20 cellular contexts compared by ENCODE assay signal in genomic region chr16:78212674-78213073, GRCh38.
"Had no signal": no experiment of that assay in that cellular context is flagged by ENCODE, and none has a peak within 500 bp of the region (broad histone marks: within the 10 kb centered on the region; RNA-seq: fewer than 3 reads in every experiment).

No MANE protein-coding gene starts in this region.

- H3K9me3 ChIP-seq: colonic mucosa, esophagus squamous epithelium, ovary, suprapubic skin, thyroid gland, upper lobe of right lung had no signal

- H3K27ac Mint-ChIP-seq: natural killer cell treated with Interleukin-12 subunit alpha and Interleukin-12 subunit beta and Interleukin-15 and Interleukin-18, amount 100 ng/mL, for 72 hours; stimulated activated effector memory CD8-positive, alpha-beta T cell treated with anti-CD3 and anti-CD28 coated beads, Interleukin-12 subunit alpha, Interleukin-12 subunit beta, amount 100 ng/mL, for 72 hours had no signal

- H3K36me3 ChIP-seq: colonic mucosa, esophagus squamous epithelium, neural progenitor cell, ovary, suprapubic skin, thyroid gland, upper lobe of right lung had no signal

- FAIRE-seq: endothelial cell of umbilical vein had no signal

- H3K4me2 ChIP-seq: neural progenitor cell had no signal

- ATAC-seq: natural killer cell treated with Interleukin-12 subunit alpha and Interleukin-12 subunit beta and Interleukin-15 and Interleukin-18, amount 100 ng/mL, for 72 hours; right cardiac atrium; stimulated activated effector memory CD8-positive, alpha-beta T cell treated with anti-CD3 and anti-CD28 coated beads, Interleukin-12 subunit alpha, Interleukin-12 subunit beta, amount 100 ng/mL, for 72 hours; stimulated activated naive CD8-positive, alpha-beta T cell treated with anti-CD3 and anti-CD28 coated beads, Interleukin-15, Interleukin-2, amounts not matched to agents 100 U/mL and 50 U/mL, for 24 hours had no signal

- H3K4me3 ChIP-seq: colonic mucosa, esophagus squamous epithelium, neural progenitor cell, ovary, suprapubic skin, thyroid gland, upper lobe of right lung had no signal

- H3K9me3 Mint-ChIP-seq: natural killer cell treated with Interleukin-12 subunit alpha and Interleukin-12 subunit beta and Interleukin-15 and Interleukin-18, amount 100 ng/mL, for 72 hours; neural progenitor cell; stimulated activated effector memory CD8-positive, alpha-beta T cell treated with anti-CD3 and anti-CD28 coated beads, Interleukin-12 subunit alpha, Interleukin-12 subunit beta, amount 100 ng/mL, for 72 hours had no signal

- H3K36me3 Mint-ChIP-seq: natural killer cell treated with Interleukin-12 subunit alpha and Interleukin-12 subunit beta and Interleukin-15 and Interleukin-18, amount 100 ng/mL, for 72 hours; neural progenitor cell; stimulated activated effector memory CD8-positive, alpha-beta T cell treated with anti-CD3 and anti-CD28 coated beads, Interleukin-12 subunit alpha, Interleukin-12 subunit beta, amount 100 ng/mL, for 72 hours had no signal

- H3K4me3 Mint-ChIP-seq: natural killer cell treated with Interleukin-12 subunit alpha and Interleukin-12 subunit beta and Interleukin-15 and Interleukin-18, amount 100 ng/mL, for 72 hours; neural progenitor cell; stimulated activated effector memory CD8-positive, alpha-beta T cell treated with anti-CD3 and anti-CD28 coated beads, Interleukin-12 subunit alpha, Interleukin-12 subunit beta, amount 100 ng/mL, for 72 hours had no signal

- H3K4me1 ChIP-seq: colonic mucosa had no signal

- H3K27ac ChIP-seq: colonic mucosa, neural progenitor cell, ovary, suprapubic skin, thyroid gland had no signal

- H2AFZ ChIP-seq: neural progenitor cell had no signal

- H3K27me3 Mint-ChIP-seq: natural killer cell treated with Interleukin-12 subunit alpha and Interleukin-12 subunit beta and Interleukin-15 and Interleukin-18, amount 100 ng/mL, for 72 hours; progenitor cell of endocrine pancreas had no signal

- DNase-seq: colonic mucosa; dermis blood vessel endothelial cell; esophagus squamous epithelium; foreskin fibroblast; mesenchymal stem cell; midbrain; nucleus accumbens; ovary; right cardiac atrium; stimulated activated CD4-positive, alpha-beta T cell treated with anti-CD3 and anti-CD28 coated beads, Interleukin-4, amount 100 ng/mL, for 1 hour; stimulated activated CD8-positive, alpha-beta memory T cell treated with anti-CD3 and anti-CD28 coated beads, Interleukin-4, amount 100 ng/mL, for 48 hours; stimulated activated naive CD8-positive, alpha-beta T cell treated with anti-CD3 and anti-CD28 coated beads, Interleukin-15, Interleukin-2, amounts not matched to agents 100 U/mL and 50 U/mL, for 24 hours had no signal

- H3K9ac ChIP-seq: neural progenitor cell had no signal

- H3K27me3 ChIP-seq: colonic mucosa, esophagus squamous epithelium, neural progenitor cell, ovary, suprapubic skin, thyroid gland, upper lobe of right lung had no signal
